In the genomic region with DNA sequence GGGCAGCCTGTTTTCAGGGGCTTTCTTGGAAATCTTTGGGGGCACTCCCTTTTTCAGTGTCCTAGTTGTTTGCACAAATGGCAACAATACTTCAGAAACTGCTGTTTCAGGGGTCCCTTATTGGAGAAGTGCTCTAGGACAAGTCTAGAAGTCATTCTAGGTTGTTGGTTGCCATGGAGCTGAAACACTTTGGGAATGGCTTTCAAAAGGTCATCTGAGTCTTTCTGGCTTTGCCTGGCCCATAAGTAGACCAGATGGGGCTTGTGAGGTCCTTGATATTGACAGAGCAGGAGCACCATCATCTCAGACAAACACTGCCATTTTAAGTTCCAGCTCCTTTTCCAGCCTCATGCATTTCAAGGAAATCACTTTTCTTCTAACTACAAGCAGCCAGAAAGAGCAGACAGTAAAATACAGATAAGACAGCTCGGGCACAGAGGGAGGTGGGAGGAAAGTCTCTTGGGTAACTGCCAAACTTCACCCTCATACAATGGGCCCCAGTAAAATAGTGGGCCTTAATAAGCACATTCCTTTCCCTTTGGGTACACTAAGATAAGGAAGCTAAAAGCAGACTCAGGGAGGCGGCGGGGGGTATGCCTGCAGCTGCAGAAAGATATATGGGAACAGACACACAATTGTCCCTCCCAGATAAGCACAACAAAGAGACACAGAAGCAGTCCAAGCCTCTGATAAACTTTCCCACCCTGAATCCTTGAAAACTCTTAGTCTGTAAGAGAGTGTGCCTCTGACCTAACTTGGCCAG, we compare ENCODE assay signal across 22 cellular contexts. TPM values are rescaled to one million over a fixed set of nuclear protein-coding genes. Genes with fewer than 3 reads are reported as not detected.
DNase-seq lines count a peak whose midpoint lies in the region; ATAC-seq and TF ChIP-seq lines count a peak whose summit lies in the region.
"Had no signal": no experiment of that assay in that cellular context is flagged by ENCODE, and none has a peak within 500 bp of the region (broad histone marks: within the 10 kb centered on the region; RNA-seq: fewer than 3 reads in every experiment).

No MANE protein-coding gene starts in this region.

- no peaks in the 10 kb centered on the region for H3K27me3 ChIP-seq in cardiac muscle cell
- H3K27me3 ChIP-seq: SJCRH30, upper lobe of right lung had no signal

- ATAC-seq in Right ventricle myocardium superior (ENCODE audit: poor library complexity) = no peak
- ATAC-seq in GM21390 (IDR thresholded peaks at IDR 0.05; ENCODE audit: unreplicated experiment) = no peak
- ATAC-seq: gastrocnemius medialis, upper lobe of right lung had no signal

- in situ Hi-C loops in SK-MEL-5 (cut with HindIII; ENCODE audit: low pct_unique_long_range_greater_than_20kb, low sequenced_read_pairs) = no loop called here

- TF ChIP-seq CTCF in cardiac muscle cell (IDR thresholded peaks at IDR 0.05; ENCODE audit: low read depth, low read length) (no peak), fibroblast of pulmonary artery (IDR thresholded peaks at IDR 0.05; ENCODE audit: low read length, missing control alignments) (no peak)

- H3K27ac ChIP-seq in cardiac muscle cell = peak overlapping the region; percentile 89
- H3K27ac ChIP-seq: C4-2B, gastrocnemius medialis, SJCRH30, upper lobe of right lung had no signal

- no peaks in the 10 kb centered on the region for H3K36me3 ChIP-seq in cardiac muscle cell
- H3K36me3 ChIP-seq: gastrocnemius medialis, SJCRH30, upper lobe of right lung had no signal

- intact Hi-C loops in Right ventricle myocardium superior (cut with DNase I) = no loop called here

- no peaks in the 10 kb centered on the region for H3K9me3 ChIP-seq in cardiac muscle cell (ENCODE audit: low read depth)
- H3K9me3 ChIP-seq: gastrocnemius medialis, SJCRH30, upper lobe of right lung had no signal

- DNase-seq in cardiac muscle cell (ENCODE audit: low read depth in 1 of 2, low spot score in 1 of 2) (peak; percentile 37 to 56), Right ventricle myocardium superior (no peak), SK-MEL-5 (ENCODE audit: low read depth, low spot score) (peak; percentile 47), fibroblast of pulmonary artery (ENCODE audit: low read depth) (peak; percentile 20), retina (peak; percentile 36), COLO668 (lab: John Stamatoyannopoulos, UW; ENCODE audit: unreplicated experiment) (no peak)
- DNase-seq in activated CD8-positive, alpha-beta memory T cell treated with anti-CD3 and anti-CD28 coated beads for 24 hours = no peak
- DNase-seq: activated CD4-positive, alpha-beta T cell treated with anti-CD3 and anti-CD28 coated beads for 4 hours; activated CD8-positive, alpha-beta memory T cell treated with anti-CD3 and anti-CD28 coated beads, Interleukin-2, amount 50 U/mL, for 48 hours; activated naive CD4-positive, alpha-beta T cell treated with Interleukin-2 at 50 U/mL for 16 hours; EL; gastrocnemius medialis; naive B cell; NCI-H146; SJCRH30; stimulated activated naive CD4-positive, alpha-beta T cell; T-helper 9 cell; upper lobe of right lung had no signal

- peaks cover 11% of the 10 kb centered on the region for H3K4me1 ChIP-seq in cardiac muscle cell (ENCODE audit: low read depth)
- H3K4me1 ChIP-seq: gastrocnemius medialis, SJCRH30, upper lobe of right lung had no signal

- no peak overlapping the region for H3K4me3 ChIP-seq in cardiac muscle cell
- no peak overlapping the region for H3K4me3 ChIP-seq in fibroblast of pulmonary artery (replicated peaks; ENCODE audit: low read depth, low read length)
- H3K4me3 ChIP-seq: gastrocnemius medialis, SJCRH30, upper lobe of right lung had no signal

RNA-seq across cellular contexts. Expression of gene NXF3, which starts 8.5 kb away (rescaled TPM):
- total RNA-seq in cardiac muscle cell = 0.27 and 0.46 TPM in 2 replicates
- polyA plus RNA-seq in cardiac muscle cell = not detected in 2 replicates
- total RNA-seq in Right ventricle myocardium superior = 0.32 TPM
- not detected in 2 replicates for total RNA-seq in SK-MEL-5 (2014; rRNA removed; shearing (Covaris generic))
- 0.68 and 0.72 TPM in 2 replicates for polyA plus RNA-seq in SK-MEL-5 (2015; cell fraction: cytosol; rRNA removed)
- polyA plus RNA-seq in SK-MEL-5 (2015; cell fraction: nucleus; rRNA removed) = 2.4 TPM in 1 of 2 replicates, not detected in the other
- total RNA-seq: HT-29, NCI-H460, SJCRH30 had no signal

RNA-seq across cellular contexts. Expression of gene BEX1, which starts 37.5 kb away (rescaled TPM):
- total RNA-seq in cardiac muscle cell = 102 and 179 TPM in 2 replicates
- 96.5 and 166 TPM in 2 replicates for polyA plus RNA-seq in cardiac muscle cell
- 0.97 TPM for total RNA-seq in Right ventricle myocardium superior
- total RNA-seq in SK-MEL-5 (2014; rRNA removed; shearing (Covaris generic)) = 5.4 and 7.2 TPM in 2 replicates
- 4.8 and 6.2 TPM in 2 replicates for polyA plus RNA-seq in SK-MEL-5 (2015; cell fraction: cytosol; rRNA removed)
- polyA plus RNA-seq in SK-MEL-5 (2015; cell fraction: nucleus; rRNA removed) = 0.76 TPM in 1 of 2 replicates, not detected in the other
- total RNA-seq: gastrocnemius medialis, HT-29, NCI-H460, SJCRH30 had no signal

Comparison
In these comparisons a context has a peak if more than half of its experiments do, and no peak if none do; other contexts are left out.
1. DNase-seq: peak in cardiac muscle cell (2 of 2), SK-MEL-5 (single experiment), fibroblast of pulmonary artery (single experiment) and retina (single experiment); none in Right ventricle myocardium superior (single experiment), COLO668 (single experiment) and activated CD8-positive, alpha-beta memory T cell treated with anti-CD3 and anti-CD28 coated beads for 24 hours (single experiment).
2. RNA of gene BEX1, which starts 37.5 kb away (total RNA-seq): 102 to 179 TPM in cardiac muscle cell; 5.4 to 7.2 TPM in SK-MEL-5 and 0.97 TPM in Right ventricle myocardium superior (single experiment); every median in the first group is over 10 times any median in the second.